ENCODE assay signal across 23 cellular contexts in the genomic region with DNA sequence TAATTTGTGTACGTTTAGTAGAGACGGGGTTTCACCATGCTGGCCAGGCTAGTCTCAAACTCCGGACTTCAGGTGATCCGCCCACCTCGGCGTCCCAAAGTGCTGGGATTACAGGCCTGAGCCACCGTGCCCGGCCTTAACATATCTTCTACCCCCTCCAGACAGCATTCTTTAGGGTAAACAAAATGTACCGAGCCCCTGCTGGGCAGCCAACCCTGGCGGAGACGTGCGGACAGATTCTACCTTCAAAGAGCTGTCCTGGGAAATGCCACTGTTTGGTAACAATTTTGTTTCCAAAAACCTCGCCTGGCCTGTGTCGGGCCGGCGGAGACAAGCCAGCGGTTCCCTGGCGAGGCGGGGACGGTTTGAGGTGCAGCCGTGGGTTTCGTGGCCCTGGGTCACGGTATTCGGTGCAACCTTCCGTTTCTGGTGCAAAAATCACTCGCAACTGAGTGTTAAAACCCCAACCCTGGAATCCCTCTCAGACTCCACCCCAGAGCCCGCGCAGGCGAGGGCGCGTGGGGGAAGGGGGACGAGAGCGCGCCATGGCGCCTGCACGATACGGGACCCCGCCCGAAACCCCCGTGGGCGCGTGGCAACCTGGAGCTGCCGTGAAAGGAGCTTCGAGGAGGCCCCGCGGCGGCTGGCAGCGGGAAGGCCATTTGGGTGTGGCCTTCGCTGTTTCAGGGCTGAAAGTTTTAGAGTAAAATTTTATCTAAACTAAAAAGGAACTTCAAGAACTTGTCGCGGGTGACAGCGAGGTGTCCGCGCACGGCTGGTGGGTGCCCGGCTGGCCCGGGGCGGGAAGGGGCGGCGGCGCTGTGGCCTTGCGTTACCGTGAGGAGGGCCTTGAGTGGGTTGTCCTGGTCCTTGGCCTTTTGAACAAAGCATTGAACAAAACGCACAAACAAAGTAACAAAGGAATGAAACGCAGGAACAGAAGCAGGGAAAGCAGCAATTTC. TPM values are rescaled to one million over a fixed set of nuclear protein-coding genes. Genes with fewer than 3 reads are reported as not detected.
DNase-seq lines count a peak whose midpoint lies in the region; ATAC-seq lines count a peak whose summit lies in the region.
"Had no signal": no experiment of that assay in that cellular context is flagged by ENCODE, and none has a peak within 500 bp of the region (broad histone marks: within the 10 kb centered on the region; RNA-seq: fewer than 3 reads in every experiment).

No MANE protein-coding gene starts in this region.

- DNase-seq in cardiac septum (ENCODE audit: low spot score) (peak; percentile 46), Right ventricle myocardium superior (no peak)
- DNase-seq in effector memory CD8-positive, alpha-beta T cell, result no peak
- no peak for DNase-seq in natural killer cell treated with Interleukin-12 subunit alpha and Interleukin-12 subunit beta and Interleukin-15 and Interleukin-18, amount 100 ng/mL, for 72 hours (ENCODE audit: low spot score)
- DNase-seq: activated B cell treated with CpG ODN at 0.5 μM for 24 hours; activated CD4-positive, alpha-beta T cell treated with anti-CD3 and anti-CD28 coated beads, Interleukin-2, amount 10 ng/mL, durations not matched to agents 7 days and 5 days; amniotic stem cell; BE2C; heart right ventricle; kidney glomerular epithelial cell; mucosa of descending colon; NCI-H2029 treated with DMSO at 0.1 percent for 48 hours; NCI-H524 treated with DMSO at 0.1 percent for 48 hours; pancreas; PC-3; SK-N-SH; stimulated activated naive CD8-positive, alpha-beta T cell treated with anti-CD3 and anti-CD28 coated beads, Interleukin-15, amount 100 ng/mL, for 72 hours; thyroid gland had no signal

- peaks cover 0 to 10% of the 10 kb centered on the region in 2 donors for H3K4me1 Mint-ChIP-seq in effector memory CD8-positive, alpha-beta T cell (ENCODE audit: low read depth in 2 of 2)
- peaks cover 0 to 11% of the 10 kb centered on the region in 2 donors for H3K4me1 Mint-ChIP-seq in natural killer cell treated with Interleukin-12 subunit alpha and Interleukin-12 subunit beta and Interleukin-15 and Interleukin-18, amount 100 ng/mL, for 72 hours (ENCODE audit: low read depth in 2 of 2)
- H3K4me1 Mint-ChIP-seq: neural crest cell had no signal

- peak overlapping the region; percentile 69 to 70 for H3K4me3 Mint-ChIP-seq in effector memory CD8-positive, alpha-beta T cell
- H3K4me3 Mint-ChIP-seq in natural killer cell treated with Interleukin-12 subunit alpha and Interleukin-12 subunit beta and Interleukin-15 and Interleukin-18, amount 100 ng/mL, for 72 hours, result peak overlapping the region; percentile 52
- H3K4me3 Mint-ChIP-seq: neural crest cell had no signal

- ATAC-seq in Right ventricle myocardium superior (ENCODE audit: poor library complexity), result no peak
- ATAC-seq in effector memory CD8-positive, alpha-beta T cell (replicated peaks), result no peak
- no peak for ATAC-seq in natural killer cell treated with Interleukin-12 subunit alpha and Interleukin-12 subunit beta and Interleukin-15 and Interleukin-18, amount 100 ng/mL, for 72 hours
- no peak for ATAC-seq in HG03139 (IDR thresholded peaks at IDR 0.05; ENCODE audit: unreplicated experiment)
- no peak for ATAC-seq in HG03196 (IDR thresholded peaks at IDR 0.05; ENCODE audit: unreplicated experiment)
- ATAC-seq in GM19467 (IDR thresholded peaks at IDR 0.05; ENCODE audit: unreplicated experiment), result no peak
- ATAC-seq in GM18861 (IDR thresholded peaks at IDR 0.05; ENCODE audit: unreplicated experiment), result no peak
- ATAC-seq: PC-3 had no signal

- peaks cover 3% of the 10 kb centered on the region for H3K36me3 Mint-ChIP-seq in effector memory CD8-positive, alpha-beta T cell (ENCODE audit: insufficient read depth)
- H3K36me3 Mint-ChIP-seq in natural killer cell treated with Interleukin-12 subunit alpha and Interleukin-12 subunit beta and Interleukin-15 and Interleukin-18, amount 100 ng/mL, for 72 hours, result no peaks in the 10 kb centered on the region

- no peak overlapping the region for H3K27ac Mint-ChIP-seq in effector memory CD8-positive, alpha-beta T cell
- H3K27ac Mint-ChIP-seq in natural killer cell treated with Interleukin-12 subunit alpha and Interleukin-12 subunit beta and Interleukin-15 and Interleukin-18, amount 100 ng/mL, for 72 hours, result no peak overlapping the region
- H3K27ac Mint-ChIP-seq: activated B cell treated with CpG ODN at 0.5 μM for 24 hours; activated CD4-positive, alpha-beta T cell treated with anti-CD3 and anti-CD28 coated beads, Interleukin-2, amount 10 ng/mL, durations not matched to agents 7 days and 5 days had no signal

- H3K9me3 Mint-ChIP-seq in effector memory CD8-positive, alpha-beta T cell, result no peaks in the 10 kb centered on the region
- H3K9me3 Mint-ChIP-seq in natural killer cell treated with Interleukin-12 subunit alpha and Interleukin-12 subunit beta and Interleukin-15 and Interleukin-18, amount 100 ng/mL, for 72 hours, result no peaks in the 10 kb centered on the region
- H3K9me3 Mint-ChIP-seq: activated B cell treated with CpG ODN at 0.5 μM for 24 hours; activated CD4-positive, alpha-beta T cell treated with anti-CD3 and anti-CD28 coated beads, Interleukin-2, amount 10 ng/mL, durations not matched to agents 7 days and 5 days; neural crest cell; stimulated activated naive CD8-positive, alpha-beta T cell treated with anti-CD3 and anti-CD28 coated beads, Interleukin-15, amount 100 ng/mL, for 72 hours had no signal

- intact Hi-C loops in cardiac septum (cut with DNase I), result no loop called here
- intact Hi-C loops in Right ventricle myocardium superior (cut with DNase I), result no loop called here

- peaks cover under 1 to 27% of the 10 kb centered on the region in 2 donors for H3K27me3 Mint-ChIP-seq in effector memory CD8-positive, alpha-beta T cell
- H3K27me3 Mint-ChIP-seq in natural killer cell treated with Interleukin-12 subunit alpha and Interleukin-12 subunit beta and Interleukin-15 and Interleukin-18, amount 100 ng/mL, for 72 hours, result peaks cover 16 to 17% of the 10 kb centered on the region in 2 donors

RNA-seq across cellular contexts. Expression of a gene that starts 17.0 kb away (rescaled TPM):
- total RNA-seq in cardiac septum (262 TPM), Right ventricle myocardium superior (219 TPM)
- total RNA-seq in natural killer cell treated with Interleukin-12 subunit alpha and Interleukin-12 subunit beta and Interleukin-15 and Interleukin-18, amount 100 ng/mL, for 72 hours, result 100 to 1,000 TPM; 102 to 123 TPM

RNA-seq across cellular contexts. Expression of a gene that starts 36.2 kb away (rescaled TPM):
- 2.8 TPM for total RNA-seq in cardiac septum
- not detected for total RNA-seq in Right ventricle myocardium superior
- 1 to 10 TPM; 4.5 to 5.1 TPM for total RNA-seq in natural killer cell treated with Interleukin-12 subunit alpha and Interleukin-12 subunit beta and Interleukin-15 and Interleukin-18, amount 100 ng/mL, for 72 hours
- total RNA-seq: activated B cell treated with CpG ODN at 0.5 μM for 24 hours, neural crest cell had no signal

RNA-seq across cellular contexts. Expression of a gene that starts 52.1 kb away (rescaled TPM):
- total RNA-seq in cardiac septum (48.6 TPM), Right ventricle myocardium superior (39.7 TPM)
- 10 to 100 TPM; 44.0 to 55.1 TPM for total RNA-seq in natural killer cell treated with Interleukin-12 subunit alpha and Interleukin-12 subunit beta and Interleukin-15 and Interleukin-18, amount 100 ng/mL, for 72 hours

RNA-seq across cellular contexts. Expression of a gene that starts 58.5 kb away (rescaled TPM):
- total RNA-seq in cardiac septum (7.5 TPM), Right ventricle myocardium superior (6.0 TPM)
- 10 to 100 TPM; 15.9 to 16.7 TPM for total RNA-seq in natural killer cell treated with Interleukin-12 subunit alpha and Interleukin-12 subunit beta and Interleukin-15 and Interleukin-18, amount 100 ng/mL, for 72 hours
